ENCODE assay signal across 8 cellular contexts in the genomic region with DNA sequence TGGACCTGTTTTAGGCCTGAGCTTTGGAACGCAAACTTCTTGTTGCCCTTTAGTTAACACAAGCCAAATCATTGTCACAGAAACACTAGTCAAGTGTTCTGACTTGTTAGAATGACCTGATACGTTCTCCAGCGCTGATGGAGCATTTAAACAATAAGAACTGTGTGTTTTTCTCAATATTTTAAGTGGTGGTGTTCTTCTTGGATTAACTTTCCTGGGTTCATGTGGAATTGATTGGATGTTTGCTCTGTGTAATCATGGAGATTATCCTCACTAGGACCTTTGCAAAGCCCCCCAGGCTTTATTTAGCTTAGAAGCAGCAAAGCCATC. TPM values are rescaled to one million over a fixed set of nuclear protein-coding genes. Genes with fewer than 3 reads are reported as not detected.
DNase-seq lines count a peak whose midpoint lies in the region; FAIRE-seq and TF ChIP-seq lines count a peak whose summit lies in the region.

No MANE protein-coding gene starts in this region.

- intact Hi-C loops in ascending aorta (cut with DNase I) = loop anchor here (5.0 to 10.0 kb wide), 2 partner anchors 36 to 442 kb away; no protein-coding TSS in a partner anchor
- intact Hi-C loops in kidney (cut with DNase I) = no loop called here
- intact Hi-C loops in testis (cut with DNase I; ENCODE audit: low total_unique reads) = loop anchor here (10.0 kb wide), 1 partner anchor 158 kb away; no protein-coding TSS in a partner anchor

- TF ChIP-seq CTCF in ascending aorta (IDR thresholded peaks at IDR 0.05) (no peak), kidney (IDR thresholded peaks at IDR 0.05; ENCODE audit: borderline replicate concordance, extremely low read depth, insufficient read depth) (no peak), testis (IDR thresholded peaks at IDR 0.05) (no peak)

- FAIRE-seq in kidney (lab: Jason Lieb, UNC) = no peak

- peaks cover 35% of the 10 kb centered on the region for H3K27me3 Mint-ChIP-seq in activated T-cell treated with anti-CD3 and anti-CD28 coated beads, Interleukin-2, amount 50 U/mL, for 24 hours

- H3K4me3 ChIP-seq in ascending aorta = peak overlapping the region; percentile 84 to 93
- H3K4me3 ChIP-seq in kidney (ENCODE audit: low read length in 2 of 2) = peak overlapping the region; percentile 88 to 92
- H3K4me3 ChIP-seq in testis = peak overlapping the region; percentile 82 to 93

- H3K9ac ChIP-seq in kidney (ENCODE audit: low read length in 2 of 2) = peak overlapping the region in 1 of 2 donors; percentile 79

- H3K36me3 ChIP-seq in ascending aorta (no peaks in the 10 kb centered on the region), kidney (ENCODE audit: control insufficient read depth in 1 of 2, insufficient read depth in 2 of 2, low read length in 2 of 2) (no peaks in the 10 kb centered on the region), testis (ENCODE audit: low read depth, missing control alignments) (no peaks in the 10 kb centered on the region)

- H3K27ac ChIP-seq in ascending aorta (peak overlapping the region; percentile 74 to 91), kidney (ENCODE audit: low read depth in 2 of 2, low read length in 2 of 2) (no peak overlapping the region), testis (peak overlapping the region; percentile 79 to 81)

- H3K4me1 ChIP-seq in ascending aorta = peaks cover 3 to 7% of the 10 kb centered on the region in 2 donors
- peaks cover 3% of the 10 kb centered on the region in 2 donors for H3K4me1 ChIP-seq in kidney (ENCODE audit: control insufficient read depth in 1 of 2, insufficient read depth in 1 of 2, low read depth in 1 of 2, low read length in 2 of 2)
- H3K4me1 ChIP-seq in testis = peaks cover 11% of the 10 kb centered on the region

- no peak for TF ChIP-seq POLR2A in testis (IDR thresholded peaks at IDR 0.05)

- no peak overlapping the region for H3K27ac Mint-ChIP-seq in activated T-cell treated with anti-CD3 and anti-CD28 coated beads, Interleukin-2, amount 50 U/mL, for 24 hours

- no peak for DNase-seq in activated T-cell treated with anti-CD3 and anti-CD28 coated beads, Interleukin-2, amount 50 U/mL, for 24 hours
- no peak for DNase-seq in activated T-cell treated with anti-CD3 and anti-CD28 coated beads, Interleukin-2, amount 50 U/mL, for 48 hours
- DNase-seq in ascending aorta (ENCODE audit: low spot score in 2 of 2) = no peak
- DNase-seq in kidney = no peak
- DNase-seq in testis = no peak
- no peak for DNase-seq in C1 segment of cervical spinal cord (lab: John Stamatoyannopoulos, UW)
- no peak for DNase-seq in stimulated activated naive CD4-positive, alpha-beta T cell treated with Interleukin-2 at 50 U/mL for 16 hours (lab: John Stamatoyannopoulos, UW)
- DNase-seq in NCI-H2029 (lab: John Stamatoyannopoulos, UW) = no peak

- H3K36me3 Mint-ChIP-seq in activated T-cell treated with anti-CD3 and anti-CD28 coated beads, Interleukin-2, amount 50 U/mL, for 24 hours (ENCODE audit: low read depth) = peaks cover 6% of the 10 kb centered on the region

- H3K4me1 Mint-ChIP-seq in activated T-cell treated with anti-CD3 and anti-CD28 coated beads, Interleukin-2, amount 50 U/mL, for 24 hours (ENCODE audit: low read depth) = peaks cover 32% of the 10 kb centered on the region

- peak overlapping the region; percentile 91 for H3K4me3 Mint-ChIP-seq in activated T-cell treated with anti-CD3 and anti-CD28 coated beads, Interleukin-2, amount 50 U/mL, for 24 hours

- no peaks in the 10 kb centered on the region for H3K9me3 Mint-ChIP-seq in activated T-cell treated with anti-CD3 and anti-CD28 coated beads, Interleukin-2, amount 50 U/mL, for 24 hours

- 19 to 22% methylated on average over 3 of the region's 3 CpGs for WGBS in testis, 2 donors

- H3K27me3 ChIP-seq in ascending aorta = no peaks in the 10 kb centered on the region
- H3K27me3 ChIP-seq in testis = no peaks in the 10 kb centered on the region

- H3K9me3 ChIP-seq in ascending aorta (no peaks in the 10 kb centered on the region), kidney (ENCODE audit: control insufficient read depth in 1 of 2, low read length in 2 of 2) (no peaks in the 10 kb centered on the region), testis (no peaks in the 10 kb centered on the region)

RNA-seq across cellular contexts. Expression of a gene that starts 1.6 kb away (rescaled TPM):
- total RNA-seq in ascending aorta (16.3 TPM), kidney (12.6 TPM), testis (10 to 100 TPM; 34.1 to 36.5 TPM)
- polyA plus RNA-seq in kidney (ENCODE audit: insufficient read depth, low read depth, low replicate concordance) (7.8 TPM), testis (ENCODE audit: insufficient read depth, low read depth, low replicate concordance) (29.5 TPM)

Comparison
In these comparisons a context has a peak if more than half of its experiments do, and no peak if none do; other contexts are left out.
1. H3K27ac ChIP-seq: peak in ascending aorta (2 of 2) and testis (2 of 2); none in kidney (0 of 2).
2. Peak in every context shown above with its lines, with median percentiles within 50 percentile points of each other: H3K4me3 ChIP-seq.